ENCODE assay signal across 35 cellular contexts in the genomic region with DNA sequence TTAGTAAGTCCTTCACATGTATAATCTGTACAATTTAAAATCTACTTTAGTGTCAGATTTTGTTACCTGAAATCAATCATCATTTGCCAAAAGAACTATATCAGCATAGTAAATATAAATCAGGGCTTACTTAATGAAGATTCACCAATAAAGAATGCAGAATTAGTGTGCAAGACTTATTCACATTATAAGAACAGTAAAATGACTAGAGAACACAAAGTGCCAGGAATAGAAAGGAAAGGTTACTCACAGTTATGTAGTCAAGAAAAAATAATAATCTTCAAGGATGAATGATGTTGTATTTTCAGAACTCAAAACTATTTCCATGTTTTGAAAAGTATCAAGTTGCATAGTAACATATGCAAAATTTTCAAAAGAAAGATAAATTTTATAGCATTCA.
DNase-seq lines count a peak whose midpoint lies in the region; ATAC-seq and TF ChIP-seq lines count a peak whose summit lies in the region.
"Had no signal": no experiment of that assay in that cellular context is flagged by ENCODE, and none has a peak within 500 bp of the region (broad histone marks: within the 10 kb centered on the region; RNA-seq: fewer than 3 reads in every experiment).

No MANE protein-coding gene starts in this region.

- H3K4me3 Mint-ChIP-seq in neural progenitor cell: no peak overlapping the region
- H3K4me3 Mint-ChIP-seq: activated CD4-positive, alpha-beta T cell treated with anti-CD3 and anti-CD28 coated beads, Interleukin-2, amount 10 ng/mL, durations not matched to agents 7 days and 5 days; activated naive CD8-positive, alpha-beta T cell; CD8-positive, alpha-beta T cell; central memory CD8-positive, alpha-beta T cell; H9; WTC11 had no signal

- no peaks in the 10 kb centered on the region for H3K9me3 Mint-ChIP-seq in neural progenitor cell
- H3K9me3 Mint-ChIP-seq: activated CD4-positive, alpha-beta T cell treated with anti-CD3 and anti-CD28 coated beads, Interleukin-2, amount 10 ng/mL, durations not matched to agents 7 days and 5 days; H9; WTC11 had no signal

- intact Hi-C loops in cardiac septum (cut with DNase I): no loop called here
- intact Hi-C loops in upper lobe of right lung (cut with DNase I): no loop called here

- TF ChIP-seq CTCF in RWPE2 (IDR thresholded peaks at IDR 0.05; ENCODE audit: poor library complexity, severe bottlenecking): no peak
- no peak for TF ChIP-seq CTCF in epithelial cell of esophagus (IDR thresholded peaks at IDR 0.05; ENCODE audit: insufficient read depth, low read depth, low read length, missing control alignments)
- no peak for TF ChIP-seq CTCF in neural progenitor cell (IDR thresholded peaks at IDR 0.05)
- TF ChIP-seq CTCF in upper lobe of right lung (IDR thresholded peaks at IDR 0.05): no peak
- no peak for TF ChIP-seq CTCF in GM10266 (IDR thresholded peaks at IDR 0.05; ENCODE audit: control insufficient read depth, insufficient read depth, low read depth, missing control alignments)
- TF ChIP-seq CTCF in GM20000 (IDR thresholded peaks at IDR 0.05; ENCODE audit: extremely low read depth, missing control alignments): no peak

- H3K27ac ChIP-seq in RWPE2 (ENCODE audit: poor library complexity, severe bottlenecking) (no peak overlapping the region), neural progenitor cell (peak overlapping the region; percentile 16), upper lobe of right lung (no peak overlapping the region)
- H3K27ac ChIP-seq: left lung, right lobe of liver, SJCRH30, stomach, vagina had no signal

- H3K36me3 ChIP-seq in RWPE2 (ENCODE audit: low read depth): no peaks in the 10 kb centered on the region
- no peaks in the 10 kb centered on the region for H3K36me3 ChIP-seq in neural progenitor cell
- no peaks in the 10 kb centered on the region for H3K36me3 ChIP-seq in upper lobe of right lung
- H3K36me3 ChIP-seq: BE2C, left lung, right lobe of liver, SJCRH30, stomach, thyroid gland, vagina had no signal

- H3K9ac ChIP-seq in neural progenitor cell: no peak overlapping the region

- peaks cover 97% of the 10 kb centered on the region for H3K79me2 ChIP-seq in neural progenitor cell (ENCODE audit: low read depth)

- H3K4me1 ChIP-seq in RWPE2 (ENCODE audit: insufficient read depth, poor library complexity, severe bottlenecking) (peaks cover 5% of the 10 kb centered on the region), neural progenitor cell (peaks cover 56% of the 10 kb centered on the region), upper lobe of right lung (no peaks in the 10 kb centered on the region)
- H3K4me1 ChIP-seq: BE2C, left lung, stomach had no signal

- DNase-seq in GM04503 (ENCODE audit: low read depth) (peak; percentile 14), RWPE2 (ENCODE audit: low spot score) (no peak), epithelial cell of esophagus (ENCODE audit: low read depth) (peak; percentile 52), neural progenitor cell (ENCODE audit: low spot score) (no peak), cardiac septum (ENCODE audit: low spot score) (no peak), upper lobe of right lung (no peak), GM10266 (ENCODE audit: extremely low spot score) (no peak), GM20000 (ENCODE audit: low spot score) (no peak)
- DNase-seq: activated CD4-positive, alpha-beta T cell treated with anti-CD3 and anti-CD28 coated beads, Interleukin-2, amount 10 ng/mL, durations not matched to agents 7 days and 5 days; activated effector memory CD4-positive, alpha-beta T cell treated with anti-CD3 and anti-CD28 coated beads, Interleukin-2, amount 50 U/mL, for 16 hours; activated T-cell treated with anti-CD3 and anti-CD28 coated beads, Interleukin-2, amount 50 U/mL, for 1 hour; aorta; BE2C; CD8-positive, alpha-beta T cell; dermis blood vessel endothelial cell; H9; hypothalamus; Karpas-422; left lung; mesendoderm; NCI-H1436 treated with DMSO at 0.1 percent for 48 hours; NCI-H2081 treated with DMSO at 0.1 percent for 48 hours; NCI-H748 treated with DMSO at 0.1 percent for 48 hours; right lobe of liver; SJCRH30; stimulated activated CD4-positive, alpha-beta T cell treated with anti-CD3 and anti-CD28 coated beads, Interleukin-12 subunit alpha, Interleukin-12 subunit beta, amount 100 ng/mL, for 4 hours; stimulated activated CD4-positive, alpha-beta T cell treated with anti-CD3 and anti-CD28 coated beads, Interleukin-2, amount 100 ng/mL, for 48 hours; stomach; thyroid gland had no signal

- no peak overlapping the region for H3K4me3 ChIP-seq in RWPE2 (ENCODE audit: severe bottlenecking)
- H3K4me3 ChIP-seq in epithelial cell of esophagus (ENCODE audit: low read length): no peak overlapping the region
- H3K4me3 ChIP-seq in neural progenitor cell: no peak overlapping the region
- no peak overlapping the region for H3K4me3 ChIP-seq in upper lobe of right lung
- H3K4me3 ChIP-seq: left lung, right lobe of liver, SJCRH30, stomach, thyroid gland, vagina had no signal

- peaks cover 25% of the 10 kb centered on the region for H3K4me1 Mint-ChIP-seq in neural progenitor cell
- H3K4me1 Mint-ChIP-seq: activated CD4-positive, alpha-beta T cell treated with anti-CD3 and anti-CD28 coated beads, Interleukin-2, amount 10 ng/mL, durations not matched to agents 7 days and 5 days; central memory CD8-positive, alpha-beta T cell had no signal

- no peak overlapping the region for H3K27ac Mint-ChIP-seq in neural progenitor cell
- H3K27ac Mint-ChIP-seq: activated CD4-positive, alpha-beta T cell treated with anti-CD3 and anti-CD28 coated beads, Interleukin-2, amount 10 ng/mL, durations not matched to agents 7 days and 5 days; activated naive CD8-positive, alpha-beta T cell; CD8-positive, alpha-beta T cell; progenitor cell of endocrine pancreas; WTC11 had no signal

- H2AFZ ChIP-seq in neural progenitor cell (replicated peaks): no peak overlapping the region

- ATAC-seq in RWPE2 (ENCODE audit: low read depth) (peak; percentile 65), upper lobe of right lung (no peak)
- ATAC-seq: CD8-positive, alpha-beta T cell; HepG2; left lung; WTC11 had no signal

- H3K36me3 Mint-ChIP-seq in neural progenitor cell: no peaks in the 10 kb centered on the region
- H3K36me3 Mint-ChIP-seq: activated naive CD8-positive, alpha-beta T cell; CD8-positive, alpha-beta T cell; WTC11 had no signal

- H3K4me2 ChIP-seq in neural progenitor cell: no peak overlapping the region

- H3K9me3 ChIP-seq in RWPE2 (ENCODE audit: severe bottlenecking): no peaks in the 10 kb centered on the region
- no peaks in the 10 kb centered on the region for H3K9me3 ChIP-seq in neural progenitor cell (ENCODE audit: low read depth)
- H3K9me3 ChIP-seq in upper lobe of right lung: no peaks in the 10 kb centered on the region
- H3K9me3 ChIP-seq: BE2C, left lung, right lobe of liver, SJCRH30, stomach, thyroid gland, vagina had no signal

- H3K27me3 ChIP-seq in RWPE2 (ENCODE audit: insufficient read depth, poor library complexity, severe bottlenecking) (no peaks in the 10 kb centered on the region), neural progenitor cell (no peaks in the 10 kb centered on the region), upper lobe of right lung (no peaks in the 10 kb centered on the region)
- H3K27me3 ChIP-seq: BE2C, left lung, right lobe of liver, SJCRH30, stomach, thyroid gland, vagina had no signal

- H3F3A ChIP-seq in neural progenitor cell (ENCODE audit: low read depth): peaks cover 4% of the 10 kb centered on the region

- H4K20me1 ChIP-seq in neural progenitor cell (ENCODE audit: low read depth): peaks cover 48% of the 10 kb centered on the region

- H3K27me3 Mint-ChIP-seq in neural progenitor cell (ENCODE audit: insufficient read depth, low read depth): no peaks in the 10 kb centered on the region
- H3K27me3 Mint-ChIP-seq: activated CD4-positive, alpha-beta T cell treated with anti-CD3 and anti-CD28 coated beads, Interleukin-2, amount 10 ng/mL, durations not matched to agents 7 days and 5 days; activated naive CD8-positive, alpha-beta T cell; central memory CD8-positive, alpha-beta T cell; progenitor cell of endocrine pancreas had no signal

Comparison
In these comparisons a context has a peak if more than half of its experiments do, and no peak if none do; other contexts are left out.
1. DNase-seq: peak in GM04503 (single experiment) and epithelial cell of esophagus (single experiment); none in RWPE2 (single experiment), neural progenitor cell (single experiment), cardiac septum (single experiment), upper lobe of right lung (single experiment), GM10266 (single experiment) and GM20000 (single experiment).